Comparison of ENCODE assay signal across 8 cellular contexts in the genomic region with DNA sequence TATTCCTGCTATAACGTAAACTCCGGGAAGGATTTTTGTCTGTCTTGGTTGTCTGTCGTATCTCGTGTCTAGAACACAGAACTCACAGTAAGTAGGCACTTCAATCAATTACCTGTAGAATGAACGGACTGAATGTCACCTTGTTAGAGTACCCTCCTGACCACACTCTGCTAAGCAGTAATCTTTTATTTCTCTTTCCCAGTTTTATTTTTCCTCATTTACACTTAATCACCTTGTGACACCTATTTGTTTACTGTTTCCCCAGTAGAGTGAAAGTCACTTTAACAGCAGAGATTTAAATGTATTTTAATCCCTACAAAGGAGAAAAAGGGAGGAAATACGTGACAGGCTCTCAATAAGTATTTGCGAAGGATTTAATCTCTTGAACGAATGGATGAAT. TPM values are rescaled to one million over a fixed set of nuclear protein-coding genes. Genes with fewer than 3 reads are reported as not detected.
DNase-seq lines count a peak whose midpoint lies in the region; ATAC-seq, FAIRE-seq and TF ChIP-seq lines count a peak whose summit lies in the region.

No MANE protein-coding gene starts in this region.

- H3K79me1 ChIP-seq in mesendoderm (ENCODE audit: low read length): peaks cover 2% of the 10 kb centered on the region

- H3K36me3 ChIP-seq in left ventricle myocardium inferior: no peaks in the 10 kb centered on the region
- H3K36me3 ChIP-seq in astrocyte (ENCODE audit: insufficient read depth, low read length): no peaks in the 10 kb centered on the region
- no peaks in the 10 kb centered on the region for H3K36me3 ChIP-seq in mesendoderm (ENCODE audit: control insufficient read depth, insufficient read depth, low read length)

- no peak overlapping the region for H3K4ac ChIP-seq in mesendoderm (ENCODE audit: low read depth, low read length)

- peak overlapping the region; percentile 80 for H3K4me2 ChIP-seq in astrocyte (ENCODE audit: low read length)
- no peak overlapping the region for H3K4me2 ChIP-seq in mesendoderm (ENCODE audit: low read length)

- DNase-seq in left ventricle myocardium inferior (no peak), left ventricle myocardium superior (no peak), astrocyte (ENCODE audit: low read depth) (no peak), mesendoderm (no peak), NCI-H226 (no peak), SW 1271 (lab: John Stamatoyannopoulos, UW) (no peak), dermis blood vessel endothelial cell (no peak)

- no peaks in the 10 kb centered on the region for H3K27me3 Mint-ChIP-seq in astrocyte (ENCODE audit: low read depth, unreplicated experiment)

- no peak overlapping the region for H2AK5ac ChIP-seq in mesendoderm (ENCODE audit: low read length)

- H3K27me3 ChIP-seq in left ventricle myocardium inferior (ENCODE audit: low read depth) (no peaks in the 10 kb centered on the region), astrocyte (ENCODE audit: insufficient read depth, low read length) (no peaks in the 10 kb centered on the region), mesendoderm (ENCODE audit: insufficient read depth, low read length, poor library complexity) (no peaks in the 10 kb centered on the region)

- no CpG with 5 or more reads among the region's 8 CpGs for WGBS in mesendoderm (ENCODE audit: extremely low coverage, insufficient coverage, low lambda C conversion rate)

- no peak for TF ChIP-seq CTCF in left ventricle myocardium inferior (IDR thresholded peaks at IDR 0.05; ENCODE audit: borderline replicate concordance)
- TF ChIP-seq CTCF in astrocyte (IDR thresholded peaks at IDR 0.05; ENCODE audit: insufficient read depth, low read depth, low read length): no peak

- H3K4me1 ChIP-seq in left ventricle myocardium inferior: peaks cover 30% of the 10 kb centered on the region
- peaks cover 3% of the 10 kb centered on the region for H3K4me1 ChIP-seq in astrocyte (ENCODE audit: insufficient read depth, low read length)
- H3K4me1 ChIP-seq in mesendoderm (ENCODE audit: control insufficient read depth, low read depth, low read length): peaks cover 2% of the 10 kb centered on the region

- intact Hi-C loops in left ventricle myocardium inferior (cut with micrococcal nuclease) (no loop called here), left ventricle myocardium superior (cut with micrococcal nuclease) (no loop called here)

- no peak overlapping the region for H2BK5ac ChIP-seq in mesendoderm (ENCODE audit: low read length)

- FAIRE-seq in astrocyte (lab: Jason Lieb, UNC): no peak

- H4K5ac ChIP-seq in mesendoderm (ENCODE audit: low read length): no peak overlapping the region

- H3K9me3 ChIP-seq in left ventricle myocardium inferior (replicated peaks): no peaks in the 10 kb centered on the region
- no peaks in the 10 kb centered on the region for H3K9me3 ChIP-seq in astrocyte (ENCODE audit: insufficient read depth, low read depth, low read length)

- H3K36me3 Mint-ChIP-seq in astrocyte (ENCODE audit: low read depth, unreplicated experiment): no peaks in the 10 kb centered on the region

- H3K4me3 ChIP-seq in left ventricle myocardium inferior: peak overlapping the region; percentile 99
- H3K4me3 ChIP-seq in astrocyte (ENCODE audit: insufficient read depth, low read depth, low read length): peak overlapping the region; percentile 65
- H3K4me3 ChIP-seq in mesendoderm (ENCODE audit: low read length): no peak overlapping the region

- peaks cover 5% of the 10 kb centered on the region for H3K4me1 Mint-ChIP-seq in astrocyte (ENCODE audit: low read depth, unreplicated experiment)

- H2BK15ac ChIP-seq in mesendoderm (replicated peaks; ENCODE audit: low read depth): peak overlapping the region; percentile 65

- H3K18ac ChIP-seq in mesendoderm (ENCODE audit: low read length): no peak overlapping the region

- H2BK120ac ChIP-seq in mesendoderm (ENCODE audit: low read depth, low read length): no peak overlapping the region

- H4K8ac ChIP-seq in mesendoderm (ENCODE audit: low read depth, low read length): no peak overlapping the region

- no peak for ATAC-seq in left ventricle myocardium superior
- no peak for ATAC-seq in HG03280 (IDR thresholded peaks at IDR 0.05; ENCODE audit: unreplicated experiment)

- no peak overlapping the region for H3K23ac ChIP-seq in mesendoderm (ENCODE audit: low read length)

- H2AFZ ChIP-seq in astrocyte (ENCODE audit: low read depth, low read length): peak overlapping the region; percentile 14

- no peak overlapping the region for H3K56ac ChIP-seq in mesendoderm (ENCODE audit: low read length)

- H3K9me3 Mint-ChIP-seq in astrocyte (ENCODE audit: unreplicated experiment): no peaks in the 10 kb centered on the region

- H3K27ac ChIP-seq in left ventricle myocardium inferior (replicated peaks) (peak overlapping the region; percentile 90), astrocyte (ENCODE audit: low read depth, low read length) (no peak overlapping the region), mesendoderm (ENCODE audit: low read depth, low read length) (no peak overlapping the region)

- H3K9ac ChIP-seq in astrocyte (ENCODE audit: low read length) (peak overlapping the region; percentile 83), mesendoderm (ENCODE audit: low read length) (no peak overlapping the region)

- peak overlapping the region; percentile 49 for H3K27ac Mint-ChIP-seq in astrocyte (ENCODE audit: unreplicated experiment)

- H3K4me3 Mint-ChIP-seq in astrocyte (ENCODE audit: unreplicated experiment): peak overlapping the region; percentile 81

- H3K79me2 ChIP-seq in astrocyte (ENCODE audit: insufficient read depth, low read length) (peaks cover 9% of the 10 kb centered on the region), mesendoderm (ENCODE audit: control insufficient read depth, insufficient read depth, low read length) (peaks cover 5% of the 10 kb centered on the region)

- peaks cover 3% of the 10 kb centered on the region for H4K20me1 ChIP-seq in astrocyte (ENCODE audit: insufficient read depth, low read length)

RNA-seq across cellular contexts. Expression of gene EPB41L5, which starts 0.5 kb away (rescaled TPM):
- total RNA-seq in left ventricle myocardium inferior (9.1 TPM), left ventricle myocardium superior (9.3 TPM), astrocyte (13.5 and 16.2 TPM in 2 replicates), dermis blood vessel endothelial cell (30.2 and 30.8 TPM in 2 replicates)
- 16.5 TPM for polyA plus RNA-seq in mesendoderm (2013, experiment 1 of 2)
- 15.8 TPM for polyA plus RNA-seq in mesendoderm (2013, experiment 2 of 2)
